ENCODE assay signal across 8 cellular contexts in genomic region chr7:64045301-64046040, GRCh38. TPM values are rescaled to one million over a fixed set of nuclear protein-coding genes. Genes with fewer than 3 reads are reported as not detected.
DNase-seq lines count a peak whose midpoint lies in the region; ATAC-seq and TF ChIP-seq lines count a peak whose summit lies in the region.

Gene ZNF727, plus strand, starts transcription at chr7:64045434. Its CDS starts 188 bp downstream, at chr7:64045622.

- peak; percentile 95 to 96 for ATAC-seq in naive thymus-derived CD8-positive, alpha-beta T cell

- no peaks in the 10 kb centered on the region for H3K27me3 Mint-ChIP-seq in activated naive CD4-positive, alpha-beta T cell treated with anti-CD3 and anti-CD28 coated beads, Interleukin-2, amount 10 ng/mL, durations not matched to agents 7 days and 5 days
- H3K27me3 Mint-ChIP-seq in naive thymus-derived CD8-positive, alpha-beta T cell, result peaks cover 0 to 18% (median 4%) of the 10 kb centered on the region in 5 donors

- H3K36me3 Mint-ChIP-seq in activated naive CD4-positive, alpha-beta T cell treated with anti-CD3 and anti-CD28 coated beads, Interleukin-2, amount 10 ng/mL, durations not matched to agents 7 days and 5 days, result no peaks in the 10 kb centered on the region
- H3K36me3 Mint-ChIP-seq in naive thymus-derived CD8-positive, alpha-beta T cell, result peaks cover 2 to 17% (median 6%) of the 10 kb centered on the region in 3 donors

- TF ChIP-seq CTCF in coronary artery (IDR thresholded peaks at IDR 0.05) (no peak), GM13977 (IDR thresholded peaks at IDR 0.05; ENCODE audit: extremely low read depth, insufficient read depth, missing control alignments) (no peak)

- no peaks in the 10 kb centered on the region for H3K4me1 Mint-ChIP-seq in activated naive CD4-positive, alpha-beta T cell treated with anti-CD3 and anti-CD28 coated beads, Interleukin-2, amount 10 ng/mL, durations not matched to agents 7 days and 5 days
- H3K4me1 Mint-ChIP-seq in naive thymus-derived CD8-positive, alpha-beta T cell, result peaks cover 0 to 8% (median 5%) of the 10 kb centered on the region in 4 donors

- H3K27ac ChIP-seq in coronary artery (peak within 1 kb of the TSS; percentile 48 to 84), urinary bladder (ENCODE audit: low read depth) (peak within 1 kb of the TSS; percentile 91)

- peaks cover 49% of the 10 kb centered on the region for H3K9me3 Mint-ChIP-seq in activated naive CD4-positive, alpha-beta T cell treated with anti-CD3 and anti-CD28 coated beads, Interleukin-2, amount 10 ng/mL, durations not matched to agents 7 days and 5 days
- peaks cover 6 to 74% (median 32%) of the 10 kb centered on the region in 9 donors for H3K9me3 Mint-ChIP-seq in naive thymus-derived CD8-positive, alpha-beta T cell

- in situ Hi-C loops in GM13977 (cut with MboI; ENCODE audit: low pct_unique_long_range_greater_than_20kb, low sequenced_read_pairs, unreplicated experiment), result no loop called here

- H3K4me1 ChIP-seq in urinary bladder (ENCODE audit: insufficient read depth), result no peaks in the 10 kb centered on the region

- no peak for DNase-seq in activated naive CD4-positive, alpha-beta T cell treated with anti-CD3 and anti-CD28 coated beads, Interleukin-2, amount 10 ng/mL, durations not matched to agents 7 days and 5 days
- DNase-seq in activated naive CD4-positive, alpha-beta T cell treated with Interleukin-2 at 50 U/mL for 16 hours, result no peak
- DNase-seq in coronary artery (ENCODE audit: low spot score) (no peak), HK-2 (ENCODE audit: unreplicated experiment) (no peak), GM13977 (ENCODE audit: low spot score) (no peak), DMS153 treated with DMSO at 0.1 percent for 48 hours (lab: John Stamatoyannopoulos, UW; ENCODE audit: unreplicated experiment) (no peak)
- peak in 7 of 10 donors; percentile 11 to 70 (median 34) for DNase-seq in naive thymus-derived CD8-positive, alpha-beta T cell

- H3K4me3 ChIP-seq in coronary artery, result peak within 1 kb of the TSS; percentile 59
- H3K4me3 ChIP-seq in urinary bladder (ENCODE audit: low read depth, low read length), result peak within 1 kb of the TSS; percentile 52

- POLR2A ChIA-PET in naive thymus-derived CD8-positive, alpha-beta T cell (lab: Charles Lee), result interaction anchor here (0.9 to 1.0 kb wide), 2 partner anchors 120 to 749 kb away, joined by 3 to 4 read pairs; partner anchors contain the start of gene ZNF138

- no peaks in the 10 kb centered on the region for H3K36me3 ChIP-seq in urinary bladder (ENCODE audit: insufficient read depth)

- no peak within 1 kb of the TSS for H3K27ac Mint-ChIP-seq in activated naive CD4-positive, alpha-beta T cell treated with anti-CD3 and anti-CD28 coated beads, Interleukin-2, amount 10 ng/mL, durations not matched to agents 7 days and 5 days
- peak within 1 kb of the TSS in 8 of 10 donors; percentile 37 to 89 (median 85) for H3K27ac Mint-ChIP-seq in naive thymus-derived CD8-positive, alpha-beta T cell

- CTCF ChIA-PET in activated naive CD4-positive, alpha-beta T cell treated with anti-CD3 and anti-CD28 coated beads, Interleukin-2, amount 10 ng/mL, durations not matched to agents 7 days and 5 days (lab: Charles Lee), result no interaction called here

- WGBS in urinary bladder, result 12% methylated on average over 33 of the region's 33 CpGs

- H3K4me3 Mint-ChIP-seq in activated naive CD4-positive, alpha-beta T cell treated with anti-CD3 and anti-CD28 coated beads, Interleukin-2, amount 10 ng/mL, durations not matched to agents 7 days and 5 days, result peak within 1 kb of the TSS; percentile 12
- H3K4me3 Mint-ChIP-seq in naive thymus-derived CD8-positive, alpha-beta T cell, result peak within 1 kb of the TSS; percentile 64 to 90 (median 82)

RNA-seq across cellular contexts. Expression of gene ZNF727, which starts in this region (rescaled TPM):
- 1 to 10 TPM; 2.3 to 2.5 TPM for total RNA-seq in naive thymus-derived CD8-positive, alpha-beta T cell
- under 1 TPM in 2 of 3 donors, not detected in 1; 0.08 to 0.36 TPM for polyA plus RNA-seq in naive thymus-derived CD8-positive, alpha-beta T cell
- total RNA-seq in urinary bladder, result 0.32 TPM
- polyA plus RNA-seq in urinary bladder, result 0.16 TPM

Comparison
In these comparisons a context has a peak if more than half of its experiments do, and no peak if none do; other contexts are left out.
1. DNase-seq: peak in naive thymus-derived CD8-positive, alpha-beta T cell (7 of 10); none in activated naive CD4-positive, alpha-beta T cell treated with anti-CD3 and anti-CD28 coated beads, Interleukin-2, amount 10 ng/mL, durations not matched to agents 7 days and 5 days (single experiment), activated naive CD4-positive, alpha-beta T cell treated with Interleukin-2 at 50 U/mL for 16 hours (single experiment), coronary artery (single experiment), HK-2 (single experiment), GM13977 (single experiment) and DMS153 treated with DMSO at 0.1 percent for 48 hours (single experiment).